In genomic region chr5:142446131-142446959, GRCh38 we compare ENCODE assay signal across 9 cellular contexts.
DNase-seq lines count a peak whose midpoint lies in the region; ATAC-seq, FAIRE-seq and TF ChIP-seq lines count a peak whose summit lies in the region.
"Had no signal": no experiment of that assay in that cellular context is flagged by ENCODE, and none has a peak within 500 bp of the region (broad histone marks: within the 10 kb centered on the region; RNA-seq: fewer than 3 reads in every experiment).

No MANE protein-coding gene starts in this region.

- H3K9me3 ChIP-seq in pancreas = no peaks in the 10 kb centered on the region

- H3K9me3 Mint-ChIP-seq in activated naive CD8-positive, alpha-beta T cell treated with anti-CD3 and anti-CD28 coated beads, Interleukin-2, amount 50 U/mL, for 24 hours = peaks cover 20% of the 10 kb centered on the region

- DNase-seq in ELR (ENCODE audit: low read depth) = peak; percentile 88
- peak; percentile 85 for DNase-seq in fibroblast of villous mesenchyme (ENCODE audit: low read depth)
- DNase-seq in pancreas = no peak
- no peak for DNase-seq in NCI-H1092 (lab: John Stamatoyannopoulos, UW)
- no peak for DNase-seq in activated naive CD8-positive, alpha-beta T cell treated with anti-CD3 and anti-CD28 coated beads, Interleukin-2, amount 50 U/mL, for 24 hours
- DNase-seq in DMS153 treated with DMSO at 0.1 percent for 48 hours (lab: John Stamatoyannopoulos, UW; ENCODE audit: unreplicated experiment) = no peak
- DNase-seq: activated CD4-positive, alpha-beta T cell treated with anti-CD3 and anti-CD28 coated beads, Interleukin-2, amount 50 U/mL, for 1 hour had no signal

- H3K36me3 ChIP-seq in pancreas = no peaks in the 10 kb centered on the region

- no peak overlapping the region for H3K4me3 Mint-ChIP-seq in activated naive CD8-positive, alpha-beta T cell treated with anti-CD3 and anti-CD28 coated beads, Interleukin-2, amount 50 U/mL, for 24 hours

- no peak overlapping the region for H3K27ac Mint-ChIP-seq in activated naive CD8-positive, alpha-beta T cell treated with anti-CD3 and anti-CD28 coated beads, Interleukin-2, amount 50 U/mL, for 24 hours

- 39 to 45% methylated on average over 5 of the region's 5 CpGs for WGBS in pancreas, 2 donors

- H3K4me1 Mint-ChIP-seq in activated naive CD8-positive, alpha-beta T cell treated with anti-CD3 and anti-CD28 coated beads, Interleukin-2, amount 50 U/mL, for 24 hours = peaks cover 21% of the 10 kb centered on the region

- peak overlapping the region in 2 of 4 donors; percentile 7 to 37 for H3K27ac ChIP-seq in pancreas

- H3K4me3 ChIP-seq in fibroblast of villous mesenchyme (ENCODE audit: low read depth, low read length) (peak overlapping the region; percentile 15), pancreas (no peak overlapping the region)

- TF ChIP-seq CTCF in fibroblast of villous mesenchyme (IDR thresholded peaks at IDR 0.05; ENCODE audit: insufficient read depth, low read depth, low read length) (no peak), pancreas (IDR thresholded peaks at IDR 0.05) (no peak)

- H3K36me3 Mint-ChIP-seq in activated naive CD8-positive, alpha-beta T cell treated with anti-CD3 and anti-CD28 coated beads, Interleukin-2, amount 50 U/mL, for 24 hours (ENCODE audit: low read depth) = peaks cover 5% of the 10 kb centered on the region

- peaks cover 0 to 4% (median 0%) of the 10 kb centered on the region in 3 donors for H3K4me1 ChIP-seq in pancreas

- H3K27me3 ChIP-seq in pancreas = no peaks in the 10 kb centered on the region

- intact Hi-C loops in pancreas (cut with DNase I) = no loop called here

- no peak for FAIRE-seq in pancreas (lab: Jason Lieb, UNC)

- ATAC-seq in SK-N-SH treated with all-trans-retinoic acid at 6 μM for 48 hours = peak; percentile 74
- peak in 3 of 4 donors; percentile 22 to 64 (median 45) for ATAC-seq in pancreas
- ATAC-seq in GM21737 (IDR thresholded peaks at IDR 0.05; ENCODE audit: unreplicated experiment) = no peak
- ATAC-seq in activated naive CD8-positive, alpha-beta T cell treated with anti-CD3 and anti-CD28 coated beads, Interleukin-2, amount 50 U/mL, for 24 hours = no peak

- H3K27me3 Mint-ChIP-seq in activated naive CD8-positive, alpha-beta T cell treated with anti-CD3 and anti-CD28 coated beads, Interleukin-2, amount 50 U/mL, for 24 hours = peaks cover 7% of the 10 kb centered on the region

TF ChIP-seq in SK-N-SH treated with all-trans-retinoic acid at 6 μM for 48 hours, 23 proteins besides CTCF, POLR2A, EP300 and RAD21:
- TF ChIP-seq ARNTL (CRISPR knock-in tag; IDR thresholded peaks at IDR 0.05; ENCODE audit: borderline replicate concordance, low read depth) (no peak), POU6F1 (CRISPR knock-in tag; IDR thresholded peaks at IDR 0.05; ENCODE audit: borderline replicate concordance, low read depth) (no peak)

Comparison
In these comparisons a context has a peak if more than half of its experiments do, and no peak if none do; other contexts are left out.
1. DNase-seq: peak in ELR (single experiment) and fibroblast of villous mesenchyme (single experiment); none in pancreas (0 of 6), NCI-H1092 (single experiment), activated naive CD8-positive, alpha-beta T cell treated with anti-CD3 and anti-CD28 coated beads, Interleukin-2, amount 50 U/mL, for 24 hours (single experiment) and DMS153 treated with DMSO at 0.1 percent for 48 hours (single experiment).
2. ATAC-seq: peak in SK-N-SH treated with all-trans-retinoic acid at 6 μM for 48 hours (single experiment) and pancreas (3 of 4); none in GM21737 (single experiment) and activated naive CD8-positive, alpha-beta T cell treated with anti-CD3 and anti-CD28 coated beads, Interleukin-2, amount 50 U/mL, for 24 hours (single experiment).